Comparison of ENCODE assay signal across 8 cellular contexts in the genomic region with DNA sequence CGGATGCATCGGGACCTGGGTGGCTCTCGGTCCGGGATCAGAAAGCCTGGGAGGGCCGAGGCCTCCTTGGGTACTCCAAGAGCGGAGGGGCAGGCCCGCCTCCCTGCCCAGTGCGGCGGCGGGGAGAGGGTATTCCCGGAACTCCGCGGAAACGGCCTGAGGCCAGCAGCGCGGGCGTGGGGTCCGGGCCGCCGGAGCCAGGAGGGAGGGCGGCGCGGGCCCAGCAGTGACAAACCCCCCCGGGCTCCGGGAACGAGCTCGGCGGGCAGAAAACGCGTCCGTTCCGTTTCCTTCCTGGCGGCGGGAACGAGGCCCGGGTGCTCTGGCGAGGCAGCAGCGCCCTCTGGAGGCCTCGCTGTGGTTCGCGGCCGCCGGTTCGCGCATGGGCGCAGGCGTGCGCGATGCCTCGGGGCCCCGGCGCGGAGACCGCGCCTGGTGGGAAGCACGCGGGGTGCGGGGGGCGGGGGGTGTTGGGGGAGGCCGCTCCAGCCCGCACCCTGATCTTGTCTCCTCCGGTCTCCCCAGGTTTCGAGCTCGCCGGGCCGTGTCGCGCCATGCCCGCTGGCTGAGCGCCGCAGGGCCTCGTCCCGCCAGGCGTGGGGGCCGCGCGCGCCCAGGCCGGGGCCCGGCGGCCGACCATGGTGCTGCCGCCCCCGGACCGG. TPM values are rescaled to one million over a fixed set of nuclear protein-coding genes. Genes with fewer than 3 reads are reported as not detected.
DNase-seq lines count a peak whose midpoint lies in the region; ATAC-seq and TF ChIP-seq lines count a peak whose summit lies in the region.

No MANE protein-coding gene starts in this region.

- H3K27ac Mint-ChIP-seq in GM23338 = no peak overlapping the region

- no peaks in the 10 kb centered on the region for H3K9me2 ChIP-seq in GM23338 (ENCODE audit: insufficient read depth)

- H3K36me3 ChIP-seq in GM23338 (ENCODE audit: insufficient read depth) (no peaks in the 10 kb centered on the region), lower lobe of right lung (no peaks in the 10 kb centered on the region)

- peaks cover 5% of the 10 kb centered on the region; the same call in 1 of the 3 replicates for H3K36me3 Mint-ChIP-seq in GM23338 (ENCODE audit: low read depth)

- no peaks in the 10 kb centered on the region for H3K79me2 ChIP-seq in GM23338 (replicated peaks; ENCODE audit: insufficient read depth)

- H3K27me3 ChIP-seq in GM23338 (ENCODE audit: insufficient read depth) (peaks cover 46% of the 10 kb centered on the region), dorsolateral prefrontal cortex (no peaks in the 10 kb centered on the region), lower lobe of right lung (ENCODE audit: low read depth) (peaks cover 32% of the 10 kb centered on the region)

- H3K4me3 ChIP-seq in AG09309 (ENCODE audit: control insufficient read depth, low read depth, low read length) (peak overlapping the region; percentile 62), GM23338 (peak overlapping the region; percentile 53; the same call in 1 of the 2 replicates), dorsolateral prefrontal cortex (peak overlapping the region; percentile 65 to 93 (median 83)), lower lobe of right lung (peak overlapping the region; percentile 75)

- TF ChIP-seq CTCF in AG09309 (IDR thresholded peaks at IDR 0.05; ENCODE audit: control insufficient read depth, insufficient read depth, low read depth, low read length, missing control alignments) (peak; percentile 73), GM23338 (conservative IDR thresholded peaks at IDR 0.05; ENCODE audit: low read depth in 2 of 2) (peak; percentile 56 to 86), dorsolateral prefrontal cortex (IDR thresholded peaks at IDR 0.05 in 54 of 56, conservative IDR thresholded peaks at IDR 0.05 in 2 of 56; ENCODE audit: low read depth in 1 of 56, partially characterized antibody in 56 of 56) (peak; percentile 61 to 97 (median 89)), lower lobe of right lung (IDR thresholded peaks at IDR 0.05) (peak; percentile 91)

- no peaks in the 10 kb centered on the region for H4K20me1 ChIP-seq in GM23338 (replicated peaks; ENCODE audit: insufficient read depth)

- H3F3A ChIP-seq in GM23338 (replicated peaks; ENCODE audit: low read depth) = no peaks in the 10 kb centered on the region

- H3K4me2 ChIP-seq in GM23338 = peak overlapping the region; percentile 75; the same call in 1 of the 2 replicates

- H3K27ac ChIP-seq in GM23338 (ENCODE audit: low read depth) (no peak overlapping the region), dorsolateral prefrontal cortex (peak overlapping the region; percentile 34 to 95 (median 86)), lower lobe of right lung (peak overlapping the region; percentile 67)

- H3K4me1 Mint-ChIP-seq in GM23338 = peaks cover 3% of the 10 kb centered on the region; the same call in 1 of the 3 replicates

- peak; percentile 8 for DNase-seq in AG09309 (ENCODE audit: low read depth)
- DNase-seq in GM23338 (ENCODE audit: low spot score) = peak; percentile 76
- DNase-seq in NCI-H446 (lab: John Stamatoyannopoulos, UW) = peak; percentile 61 to 87
- peak; percentile 84 to 85 for DNase-seq in activated CD4-positive, alpha-beta T cell treated with anti-CD3 and anti-CD28 coated beads, Interleukin-2, amount 50 U/mL, for 48 hours
- DNase-seq in dorsolateral prefrontal cortex = peak; percentile 67 to 88 (median 80)
- peak; percentile 86 for DNase-seq in lower lobe of right lung
- DNase-seq in stimulated activated CD4-positive, alpha-beta T cell treated with anti-CD3 and anti-CD28 coated beads, Interleukin-4, amount 100 ng/mL, for 24 hours = peak; percentile 81

- no peaks in the 10 kb centered on the region for H3K4me1 ChIP-seq in GM23338 (ENCODE audit: insufficient read depth)
- peaks cover 33% of the 10 kb centered on the region for H3K4me1 ChIP-seq in lower lobe of right lung

- peak overlapping the region; percentile 37; the same call in 1 of the 3 replicates for H3K4me3 Mint-ChIP-seq in GM23338

- H3K27me3 Mint-ChIP-seq in GM23338 (ENCODE audit: insufficient read depth, low read depth, poor library complexity) = peaks cover 34% of the 10 kb centered on the region

- H3K9me3 Mint-ChIP-seq in GM23338 = peaks cover 11% of the 10 kb centered on the region

- intact Hi-C loops in dorsolateral prefrontal cortex (cut with DNase I) = loop anchor here (1.0 to 10.0 kb wide), 7 partner anchors 30 to 324 kb away; a partner anchor contains a TSS
- intact Hi-C loops in lower lobe of right lung (cut with DNase I) = no loop called here

- H2AFZ ChIP-seq in GM23338 = 0 out of 2 replicates have a peak overlapping the region, but pooled peaks have one; percentile 63

- ATAC-seq in GM23338 = peak; percentile 54
- peak; percentile 88 to 89 for ATAC-seq in lower lobe of right lung
- ATAC-seq in GM18861 (IDR thresholded peaks at IDR 0.05; ENCODE audit: unreplicated experiment) = no peak

- H3K9me3 ChIP-seq in lower lobe of right lung = no peaks in the 10 kb centered on the region

TF ChIP-seq in GM23338, 12 proteins besides CTCF, POLR2A, EP300 and RAD21:
- TF ChIP-seq EZH2 (IDR thresholded peaks at IDR 0.05; ENCODE audit: low read depth, unreplicated experiment) (peak; percentile 40), NANOG (IDR thresholded peaks at IDR 0.05; ENCODE audit: borderline replicate concordance) (no peak), ZNF331 (CRISPR knock-in tag; IDR thresholded peaks at IDR 0.05; ENCODE audit: low read depth) (no peak)
TF ChIP-seq in GM23338: peak in this region for 1.

RNA-seq across cellular contexts. Expression of a gene that starts 1.9 kb away (rescaled TPM):
- total RNA-seq in GM23338 (2014; rRNA removed; shearing (Covaris generic)) = 0.93 and 1.3 TPM in 2 replicates
- polyA plus RNA-seq in GM23338 (2016; fragmentation: Nextera tagmentation; extraction: Ambion mirVana) = 0.13 and 0.42 TPM in 2 replicates
- total RNA-seq in dorsolateral prefrontal cortex = 10 to 100 TPM; 11.9 to 30.7 (median 19.1) TPM
- total RNA-seq in lower lobe of right lung = 3.0 TPM

RNA-seq across cellular contexts. Expression of a gene that starts 37.3 kb away (rescaled TPM):
- total RNA-seq in GM23338 (2014; rRNA removed; shearing (Covaris generic)) = 3.9 and 16.3 TPM in 2 replicates
- polyA plus RNA-seq in GM23338 (2016; fragmentation: Nextera tagmentation; extraction: Ambion mirVana) = 4.1 and 5.9 TPM in 2 replicates
- total RNA-seq in dorsolateral prefrontal cortex (10 to 100 TPM in 118 of 120 experiments, 1 to 10 TPM in 2; 8.9 to 23.4 (median 15.6) TPM), lower lobe of right lung (10.6 TPM)

RNA-seq across cellular contexts. Expression of a gene that starts 41.6 kb away (rescaled TPM):
- 0.80 and 7.7 TPM in 2 replicates for total RNA-seq in GM23338 (2014; rRNA removed; shearing (Covaris generic))
- polyA plus RNA-seq in GM23338 (2016; fragmentation: Nextera tagmentation; extraction: Ambion mirVana) = 8.4 and 13.2 TPM in 2 replicates
- total RNA-seq in dorsolateral prefrontal cortex = 10 to 100 TPM in 36 of 120 experiments, 1 to 10 TPM in 80, under 1 TPM in 1, not detected in 3; 0.64 to 75.6 (median 7.4) TPM
- 237 TPM for total RNA-seq in lower lobe of right lung

RNA-seq across cellular contexts. Expression of a gene that starts 53.7 kb away (rescaled TPM):
- total RNA-seq in GM23338 (2014; rRNA removed; shearing (Covaris generic)) = 3.4 and 5.0 TPM in 2 replicates
- polyA plus RNA-seq in GM23338 (2016; fragmentation: Nextera tagmentation; extraction: Ambion mirVana) = 9.6 and 12.3 TPM in 2 replicates
- total RNA-seq in dorsolateral prefrontal cortex = 100 to 1,000 TPM in 116 of 120 experiments, 10 to 100 TPM in 4; 67.0 to 225 (median 142) TPM
- total RNA-seq in lower lobe of right lung = 143 TPM

Comparison
In these comparisons a context has a peak if more than half of its experiments do, and no peak if none do; other contexts are left out.
1. DNase-seq: peak in every context shown above with its lines; median percentile 86 in lower lobe of right lung; 84 in activated CD4-positive, alpha-beta T cell treated with anti-CD3 and anti-CD28 coated beads, Interleukin-2, amount 50 U/mL, for 48 hours; 81 in stimulated activated CD4-positive, alpha-beta T cell treated with anti-CD3 and anti-CD28 coated beads, Interleukin-4, amount 100 ng/mL, for 24 hours; 80 in dorsolateral prefrontal cortex; 76 in GM23338; 74 in NCI-H446; 8 in AG09309.